23 cellular contexts compared by ENCODE assay signal in genomic region chr11:78248191-78248590, GRCh38.
"Had no signal": no experiment of that assay in that cellular context is flagged by ENCODE, and none has a peak within 500 bp of the region (broad histone marks: within the 10 kb centered on the region; RNA-seq: fewer than 3 reads in every experiment).

No MANE protein-coding gene starts in this region.

- H3K27me3 ChIP-seq: breast epithelium, SJSA1 had no signal

- H3K4me3 ChIP-seq: breast epithelium, SJSA1 had no signal

- H3K4me1 ChIP-seq: breast epithelium, SJSA1 had no signal

- H3K36me3 ChIP-seq: breast epithelium, SJSA1 had no signal

- ATAC-seq: PC-3 had no signal

- DNase-seq: activated B cell treated with CpG ODN at 0.5 μM for 24 hours; activated CD4-positive, alpha-beta T cell treated with anti-CD3 and anti-CD28 coated beads for 1 hour; activated CD4-positive, alpha-beta T cell treated with anti-CD3 and anti-CD28 coated beads, Interleukin-2, amount 10 ng/mL, durations not matched to agents 7 days and 5 days; activated CD8-positive, alpha-beta memory T cell treated with anti-CD3 and anti-CD28 coated beads, Interleukin-2, amount 50 U/mL, for 4 hours; activated CD8-positive, alpha-beta T cell treated with anti-CD3 and anti-CD28 coated beads for 36 hours; activated T-cell treated with anti-CD3 and anti-CD28 coated beads, Interleukin-2, amount 50 U/mL, for 1 hour; aorta; caudate nucleus; KG1; NCI-H1092; NCI-H1417 treated with DMSO at 0.1 percent for 48 hours; NCI-H1694; NCI-H2029; NCI-H2107; NCI-H2171 treated with DMSO at 0.1 percent for 48 hours; NCI-H226; NCI-H526 treated with DMSO at 0.1 percent for 48 hours; PC-3; SHP77; T-helper 2 cell; T1000 had no signal

- H3K27ac ChIP-seq: breast epithelium, SJSA1 had no signal

- H3K9me3 ChIP-seq: breast epithelium, SJSA1 had no signal
